Comparison of ENCODE assay signal across 22 cellular contexts in the genomic region with DNA sequence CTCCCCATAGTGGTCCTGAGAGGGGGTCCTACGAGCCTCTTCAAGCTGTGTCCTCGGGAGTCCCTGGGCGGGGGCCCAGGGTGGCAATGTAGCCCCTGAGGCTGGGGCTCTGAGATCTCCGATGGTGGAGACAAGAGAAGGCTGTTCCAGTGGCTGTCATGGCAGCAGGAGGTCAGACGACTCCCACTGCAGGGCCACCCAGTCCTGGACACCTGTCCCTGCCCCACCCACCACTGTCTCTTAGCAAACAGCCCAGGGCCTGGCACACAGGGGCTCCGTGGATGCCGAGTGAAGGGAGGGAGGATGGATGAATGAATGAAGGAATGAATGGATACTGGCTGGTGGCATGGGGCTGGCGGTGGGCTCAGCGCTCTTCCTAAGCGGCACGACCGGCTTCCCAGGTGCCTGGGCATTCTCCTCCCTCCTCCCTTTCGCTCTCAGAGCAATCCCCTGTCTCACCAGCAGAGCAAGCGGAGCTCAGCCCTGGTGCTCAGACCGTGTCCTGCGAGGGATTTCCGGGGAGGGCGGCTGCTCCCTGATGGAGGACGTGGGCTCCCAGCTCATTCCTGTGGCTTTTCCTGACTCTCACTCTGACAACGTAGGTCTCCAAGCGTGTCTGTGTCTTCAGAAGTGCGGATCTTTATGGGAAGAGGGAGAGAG.
A peak's percentile ranks its signal among the peaks of the same experiment; 100 is the strongest.
DNase-seq lines count a peak whose midpoint lies in the region; ATAC-seq, FAIRE-seq and TF ChIP-seq lines count a peak whose summit lies in the region.
"Had no signal": no experiment of that assay in that cellular context is flagged by ENCODE, and none has a peak within 500 bp of the region (broad histone marks: within the 10 kb centered on the region; RNA-seq: fewer than 3 reads in every experiment).

No MANE protein-coding gene starts in this region.

- TF ChIP-seq POLR2A in H1 (IDR thresholded peaks at IDR 0.05; ENCODE audit: control extremely low read depth in 1 of 2, low read depth in 2 of 2, low read length in 2 of 2) = no peak
- no peak for TF ChIP-seq POLR2A in GM18505 (IDR thresholded peaks at IDR 0.05; ENCODE audit: borderline replicate concordance, extremely low read depth, insufficient read depth, insufficient read length)

- no peak overlapping the region for H2BK12ac ChIP-seq in H1 (ENCODE audit: low read depth, low read length)

- H3K27ac Mint-ChIP-seq in progenitor cell of endocrine pancreas = no peak overlapping the region
- H3K27ac Mint-ChIP-seq: activated naive CD4-positive, alpha-beta T cell treated with anti-CD3 and anti-CD28 coated beads, Interleukin-2, amount 50 U/mL, for 72 hours; CD14-positive monocyte; mesothelial cell of epicardium had no signal

- H3K9me3 ChIP-seq in H1 (ENCODE audit: insufficient read depth in 2 of 2, low read depth in 1 of 2, low read length in 1 of 2) = no peaks in the 10 kb centered on the region
- H3K9me3 ChIP-seq: breast epithelium, uterus had no signal

- no peak overlapping the region for H2AFZ ChIP-seq in H1 (ENCODE audit: low read length)
- H2AFZ ChIP-seq: PC-9 had no signal

- H3K79me2 ChIP-seq in H1 (ENCODE audit: control insufficient read depth in 1 of 2, insufficient read depth in 2 of 2, low read length in 2 of 2) = no peaks in the 10 kb centered on the region

- no peak overlapping the region for H3K14ac ChIP-seq in H1 (ENCODE audit: insufficient read length)

- CTCF ChIA-PET in H1 (lab: Charles Lee; ENCODE audit: partially characterized antibody) = interaction anchor here (0.5 to 2.9 kb wide), 13 partner anchors 8 to 463 kb away, joined by 3 to 17 read pairs (median 3); no protein-coding TSS in a partner anchor

- no peak overlapping the region for H3K56ac ChIP-seq in H1 (replicated peaks; ENCODE audit: insufficient read length, low read depth, low read length)

- ATAC-seq in GM18505 (IDR thresholded peaks at IDR 0.05; ENCODE audit: unreplicated experiment) = no peak
- ATAC-seq: activated naive CD4-positive, alpha-beta T cell treated with anti-CD3 and anti-CD28 coated beads, Interleukin-2, amount 50 U/mL, for 72 hours; right cardiac atrium had no signal

- no peak for FAIRE-seq in H1 (lab: Jason Lieb, UNC)
- FAIRE-seq: A204.1, GM19239, HTR-8/SVneo had no signal

- TF ChIP-seq RAD21 in H1 (IDR thresholded peaks at IDR 0.05 in 1 of 2, conservative IDR thresholded peaks at IDR 0.05 in 1 of 2; ENCODE audit: low read depth in 2 of 2, low read length in 2 of 2) = peak; percentile 24 to 32; a peak in 3 of 4 replicates

- no peaks in the 10 kb centered on the region for H3K9me3 Mint-ChIP-seq in progenitor cell of endocrine pancreas (ENCODE audit: low read depth)
- H3K9me3 Mint-ChIP-seq: activated naive CD4-positive, alpha-beta T cell treated with anti-CD3 and anti-CD28 coated beads, Interleukin-2, amount 50 U/mL, for 72 hours; mesothelial cell of epicardium had no signal

- H3K27ac ChIP-seq in H1 (ENCODE audit: low read depth, low read length) = no peak overlapping the region
- H3K27ac ChIP-seq: breast epithelium, PC-9, uterus had no signal

- H3K4me1 ChIP-seq in H1 (replicated peaks in 1 of 4; ENCODE audit: control insufficient read depth in 3 of 4, insufficient read depth in 4 of 4, low read length in 3 of 4) = 0 out of 7 replicates have a peak, but pooled peaks cover 0 to 3% (median under 1%) of the 10 kb centered on the region in 4 experiments
- H3K4me1 ChIP-seq: breast epithelium, uterus had no signal

- no peak overlapping the region for H2BK20ac ChIP-seq in H1 (ENCODE audit: low read length)

- no peaks in the 10 kb centered on the region for H3K36me3 ChIP-seq in H1 (ENCODE audit: control insufficient read depth in 2 of 4, insufficient read depth in 4 of 4, low read length in 3 of 4)
- H3K36me3 ChIP-seq: breast epithelium, uterus had no signal

- no peak overlapping the region for H3K9ac ChIP-seq in H1 (replicated peaks in 1 of 4; ENCODE audit: extremely low read depth in 1 of 4, low read depth in 3 of 4, low read length in 3 of 4)

- H3K23ac ChIP-seq in H1 (ENCODE audit: insufficient read length) = no peak overlapping the region

- POLR2A ChIA-PET in H1 (lab: Charles Lee; ENCODE audit: partially characterized antibody) = interaction anchor here (0.6 kb wide), 2 partner anchors 1592 to 1792 kb away, joined by 3 to 4 read pairs; partner anchors contain the start of gene TBC1D22A

- H2BK15ac ChIP-seq in H1 (ENCODE audit: low read length) = no peak overlapping the region

- peaks cover 27% of the 10 kb centered on the region for H3K27me3 Mint-ChIP-seq in progenitor cell of endocrine pancreas

- H2BK5ac ChIP-seq in H1 (ENCODE audit: low read depth, low read length) = no peak overlapping the region

- H2BK120ac ChIP-seq in H1 (replicated peaks; ENCODE audit: low read depth, low read length) = no peak overlapping the region

- no peak overlapping the region; a peak in 1 of 4 replicates for H3K4me2 ChIP-seq in H1 (ENCODE audit: insufficient read depth in 1 of 2, low read depth in 2 of 2, low read length in 2 of 2)
- H3K4me2 ChIP-seq: PC-9 had no signal

- no peaks in the 10 kb centered on the region for H3K27me3 ChIP-seq in H1 (replicated peaks in 1 of 4; ENCODE audit: control insufficient read depth in 3 of 4, extremely low read depth in 1 of 4, insufficient read depth in 3 of 4, low read length in 3 of 4)
- H3K27me3 ChIP-seq: uterus had no signal

- no peak overlapping the region for H4K5ac ChIP-seq in H1 (ENCODE audit: insufficient read length, low read depth, low read length)

- WGBS in H1 (ENCODE audit: extremely low coverage in 1 of 2, insufficient coverage in 1 of 2, insufficient read length in 1 of 2, insufficient replicate concordance in 2 of 2, low coverage in 1 of 2, low lambda C conversion rate in 2 of 2, missing lambda C conversion rate in 1 of 2), 2 experiments = 67% methylated on average over 13 of the region's 22 CpGs; no CpG with 5 or more reads in 1 of the 2 experiments

- H3K4me1 Mint-ChIP-seq in progenitor cell of endocrine pancreas (ENCODE audit: low read depth) = peaks cover 15% of the 10 kb centered on the region
- H3K4me1 Mint-ChIP-seq: CD14-positive monocyte, mesothelial cell of epicardium had no signal

- TF ChIP-seq CTCF in H1 (IDR thresholded peaks at IDR 0.05; ENCODE audit: control extremely low read depth in 1 of 3, insufficient read depth in 1 of 3, low read depth in 1 of 3, low read length in 3 of 3) = peak; percentile 54 to 64 (median 60)
- peak; percentile 50 for TF ChIP-seq CTCF in progenitor cell of endocrine pancreas (IDR thresholded peaks at IDR 0.05; ENCODE audit: unreplicated experiment)

- peaks cover 7 to 16% of the 10 kb centered on the region in 2 experiments for H4K20me1 ChIP-seq in H1 (replicated peaks in 1 of 2; ENCODE audit: control insufficient read depth in 1 of 2, insufficient read depth in 2 of 2, low read length in 2 of 2)

- no peak overlapping the region for H3K4me3 Mint-ChIP-seq in progenitor cell of endocrine pancreas (ENCODE audit: low read depth)
- H3K4me3 Mint-ChIP-seq: CD14-positive monocyte, mesothelial cell of epicardium had no signal

- TF ChIP-seq EP300 in H1 (IDR thresholded peaks at IDR 0.05; ENCODE audit: borderline replicate concordance in 1 of 2, low read depth in 2 of 2, low read length in 2 of 2) = no peak

- peak; percentile 2 for DNase-seq in NCI-H82 (lab: John Stamatoyannopoulos, UW)
- no peak for DNase-seq in NCI-H82 treated with DMSO at 0.1 percent for 48 hours (lab: John Stamatoyannopoulos, UW; ENCODE audit: unreplicated experiment)
- peak; percentile 68 for DNase-seq in NCI-H69 (lab: John Stamatoyannopoulos, UW)
- DNase-seq in H1 (ENCODE audit: low read depth in 1 of 2, low spot score in 2 of 2) = peak in 1 of 2 experiments; percentile 63
- peak; percentile 36 for DNase-seq in progenitor cell of endocrine pancreas (ENCODE audit: low spot score, unreplicated experiment)
- no peak for DNase-seq in activated T-cell treated with anti-CD3 and anti-CD28 coated beads, Interleukin-2, amount 50 U/mL, for 48 hours
- DNase-seq in superior temporal gyrus (ENCODE audit: extremely low spot score) = no peak
- DNase-seq: activated T-cell treated with anti-CD3 and anti-CD28 coated beads for 4 hours; NCI-H1436; NCI-H446 treated with DMSO at 0.1 percent for 48 hours; PC-9; stimulated activated CD4-positive, alpha-beta T cell treated with anti-CD3 and anti-CD28 coated beads, Interleukin-1b, Interleukin-23, amount 100 ng/mL, for 48 hours; uterus had no signal

- no peak overlapping the region for H3K4me3 ChIP-seq in H1 (ENCODE audit: extremely low read depth in 1 of 4, insufficient read depth in 2 of 4, low read depth in 3 of 4, low read length in 4 of 4)
- H3K4me3 ChIP-seq: breast epithelium, PC-9, uterus had no signal

- no peak overlapping the region; the same call in none of the 2 replicates for H4K8ac ChIP-seq in H1 (ENCODE audit: extremely low read depth, insufficient read depth, low read length)

- H4K91ac ChIP-seq in H1 (replicated peaks; ENCODE audit: insufficient read length, low read length) = no peak overlapping the region

- no peak overlapping the region for H3K18ac ChIP-seq in H1 (ENCODE audit: extremely low read depth, low read length)

- H3K23me2 ChIP-seq in H1 (ENCODE audit: low read depth, low read length) = no peaks in the 10 kb centered on the region

- no peaks in the 10 kb centered on the region for H3K36me3 Mint-ChIP-seq in progenitor cell of endocrine pancreas (ENCODE audit: insufficient read depth)
- H3K36me3 Mint-ChIP-seq: activated naive CD4-positive, alpha-beta T cell treated with anti-CD3 and anti-CD28 coated beads, Interleukin-2, amount 50 U/mL, for 72 hours; CD14-positive monocyte; mesothelial cell of epicardium had no signal

- no peak overlapping the region for H2AK5ac ChIP-seq in H1 (ENCODE audit: low read depth, low read length)

- H3K79me1 ChIP-seq in H1 (ENCODE audit: low read depth, low read length) = peaks cover 2% of the 10 kb centered on the region; the same call in 1 of the 2 replicates

- H3K4ac ChIP-seq in H1 (replicated peaks; ENCODE audit: insufficient read length, low read depth, low read length) = no peak overlapping the region

TF ChIP-seq in H1, 55 proteins besides CTCF, POLR2A, EP300 and RAD21 (continues in another document):
- no peak for TF ChIP-seq RXRA (IDR thresholded peaks at IDR 0.05; ENCODE audit: insufficient read depth, low read depth, low read length)
- TF ChIP-seq MAFK (IDR thresholded peaks at IDR 0.05; ENCODE audit: low read depth, low read length) = no peak
- TF ChIP-seq SP2 (IDR thresholded peaks at IDR 0.05; ENCODE audit: low read length) = no peak
- TF ChIP-seq TCF12 (IDR thresholded peaks at IDR 0.05; ENCODE audit: low read depth, low read length) = no peak
- no peak for TF ChIP-seq SIN3A (conservative IDR thresholded peaks at IDR 0.05 in 1 of 2, IDR thresholded peaks at IDR 0.05 in 1 of 2; ENCODE audit: low read depth in 1 of 2, low read length in 2 of 2)
- no peak for TF ChIP-seq RBBP5 (IDR thresholded peaks at IDR 0.05; ENCODE audit: borderline replicate concordance, low read depth, low read length)
- TF ChIP-seq JUND (IDR thresholded peaks at IDR 0.05; ENCODE audit: low read length) = no peak
- TF ChIP-seq EGR1 (IDR thresholded peaks at IDR 0.05; ENCODE audit: borderline replicate concordance, low read depth, low read length) = no peak; the same call in 1 of the 2 replicates
- TF ChIP-seq CTBP2 (IDR thresholded peaks at IDR 0.05; ENCODE audit: borderline replicate concordance, insufficient read depth, insufficient read length, low read length) = no peak
- no peak for TF ChIP-seq CHD2 (IDR thresholded peaks at IDR 0.05; ENCODE audit: low read length)
- TF ChIP-seq CREB1 (IDR thresholded peaks at IDR 0.05) = no peak

Comparison
In these comparisons a context has a peak if more than half of its experiments do, and no peak if none do; other contexts are left out.
1. DNase-seq: peak in NCI-H82 (single experiment), NCI-H69 (single experiment) and progenitor cell of endocrine pancreas (single experiment); none in NCI-H82 treated with DMSO at 0.1 percent for 48 hours (single experiment), activated T-cell treated with anti-CD3 and anti-CD28 coated beads, Interleukin-2, amount 50 U/mL, for 48 hours (0 of 2) and superior temporal gyrus (single experiment).